In genomic region chrX:154653413-154653812, GRCh38 we compare ENCODE assay signal across 18 cellular contexts. TPM values are rescaled to one million over a fixed set of nuclear protein-coding genes. Genes with fewer than 3 reads are reported as not detected.
"Had no signal": no experiment of that assay in that cellular context is flagged by ENCODE, and none has a peak within 500 bp of the region (broad histone marks: within the 10 kb centered on the region; RNA-seq: fewer than 3 reads in every experiment).

Gene CTAG2 (minus strand): TSS chrX:154653579. CDS start chrX:154653515, 64 bp downstream.

RNA-seq across cellular contexts. Expression of gene CTAG2, which starts in this region (rescaled TPM):
- total RNA-seq: activated CD4-positive, alpha-beta memory T cell treated with anti-CD3 and anti-CD28 coated beads for 36 hours; activated CD4-positive, alpha-beta T cell treated with anti-CD3 and anti-CD28 coated beads for 36 hours; activated CD4-positive, alpha-beta T cell treated with anti-CD3 and anti-CD28 coated beads, Interleukin-2, amount 10 ng/mL, durations not matched to agents 24 days and 14 days; activated CD8-positive, alpha-beta T cell treated with anti-CD3 and anti-CD28 coated beads, Interleukin-2, amount 10 ng/mL, durations not matched to agents 7 days and 5 days; activated T-helper 17 cell treated with anti-CD3 and anti-CD28 coated beads, Interleukin-2, amount 50 U/mL, for 72 hours; astrocyte; bronchial epithelial cell; cardiac septum; cerebellum; endodermal cell; epithelial cell of proximal tubule; esophagus muscularis mucosa; fibroblast of lung; fibroblast of villous mesenchyme; gastroesophageal sphincter; glomerular endothelial cell; heart right ventricle; T-helper 1 cell treated with Interleukin-12 subunit alpha and Interleukin-12 subunit beta and Interleukin-4 antibody, amounts not matched to agents 30 ng/mL and 1 ng/mL, for 36 hours had no signal
- polyA plus RNA-seq: fibroblast of lung, heart right ventricle had no signal
